8 cellular contexts compared by ENCODE assay signal in the genomic region with DNA sequence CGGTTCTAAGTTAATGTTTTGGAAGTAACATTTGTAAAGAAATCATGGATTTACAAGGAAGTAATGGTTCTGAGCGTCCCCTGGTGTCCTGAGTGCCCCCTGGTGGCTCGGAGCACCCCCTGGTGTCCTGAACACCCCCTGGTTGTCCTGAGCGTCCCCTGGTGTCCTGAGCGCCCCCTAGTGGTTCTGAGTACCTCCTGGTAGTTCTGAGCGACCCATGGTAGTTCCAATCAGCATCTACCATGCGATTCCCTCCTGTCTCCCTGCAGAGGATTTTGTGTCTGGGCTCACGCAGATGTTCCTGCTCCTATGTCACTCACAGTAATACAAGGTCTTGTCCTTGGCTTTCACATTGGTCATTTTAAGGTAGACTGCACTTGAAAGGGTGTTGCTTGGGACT.
A peak's percentile ranks its signal among the peaks of the same experiment; 100 is the strongest.
DNase-seq lines count a peak whose midpoint lies in the region; ATAC-seq, FAIRE-seq and TF ChIP-seq lines count a peak whose summit lies in the region.

No MANE protein-coding gene starts in this region.

- POLR2A ChIA-PET in HEK293T (lab: Yijun Ruan, JAX) (no interaction called here), OCI-LY7 (lab: Charles Lee) (no interaction called here)

- peaks cover 2% of the 10 kb centered on the region for H3K4me1 Mint-ChIP-seq in activated naive CD8-positive, alpha-beta T cell treated with anti-CD3 and anti-CD28 coated beads for 36 hours

- DNase-seq in DMS53 (lab: John Stamatoyannopoulos, UW) (peak; percentile 82), HEK293T (ENCODE audit: extremely low spot score) (no peak), OCI-LY7 (ENCODE audit: low spot score) (peak; percentile 84), small intestine (peak; percentile 37)
- peak; percentile 77 for DNase-seq in activated naive CD8-positive, alpha-beta T cell treated with anti-CD3 and anti-CD28 coated beads for 36 hours

- no peak for ATAC-seq in HG03280 (IDR thresholded peaks at IDR 0.05; ENCODE audit: unreplicated experiment)
- no peak for ATAC-seq in HG03565 (IDR thresholded peaks at IDR 0.05; ENCODE audit: unreplicated experiment)
- no peak for ATAC-seq in HG03520 (IDR thresholded peaks at IDR 0.05; ENCODE audit: unreplicated experiment)

- no peak overlapping the region for H3K4me3 ChIP-seq in OCI-LY7 (ENCODE audit: low read depth, low read length, poor library complexity, severe bottlenecking)
- H3K4me3 ChIP-seq in small intestine (ENCODE audit: low read depth in 1 of 2, low read length in 2 of 2), result no peak overlapping the region

- H3K9me3 Mint-ChIP-seq in activated naive CD8-positive, alpha-beta T cell treated with anti-CD3 and anti-CD28 coated beads for 36 hours, result no peaks in the 10 kb centered on the region

- CTCF ChIA-PET in HEK293T (lab: Yijun Ruan, JAX) (no interaction called here), OCI-LY7 (lab: Charles Lee; ENCODE audit: unreplicated experiment) (no interaction called here)

- H3K36me3 Mint-ChIP-seq in activated naive CD8-positive, alpha-beta T cell treated with anti-CD3 and anti-CD28 coated beads for 36 hours, result no peaks in the 10 kb centered on the region

- no peaks in the 10 kb centered on the region for H4K20me1 ChIP-seq in OCI-LY7 (ENCODE audit: insufficient read depth, low read length)

- no peak overlapping the region for H3K4me3 Mint-ChIP-seq in activated naive CD8-positive, alpha-beta T cell treated with anti-CD3 and anti-CD28 coated beads for 36 hours

- no peaks in the 10 kb centered on the region for H3K9me2 ChIP-seq in OCI-LY7 (ENCODE audit: insufficient read depth, low read length)

- H3K36me3 ChIP-seq in OCI-LY7 (ENCODE audit: insufficient read depth, low read length) (no peaks in the 10 kb centered on the region), small intestine (ENCODE audit: control insufficient read depth in 2 of 2, insufficient read depth in 2 of 2, low read length in 2 of 2) (no peaks in the 10 kb centered on the region)

- H3K27me3 Mint-ChIP-seq in activated naive CD8-positive, alpha-beta T cell treated with anti-CD3 and anti-CD28 coated beads for 36 hours, result peaks cover 50% of the 10 kb centered on the region

- H3K9me3 ChIP-seq in OCI-LY7 (ENCODE audit: low read length) (peaks cover 21% of the 10 kb centered on the region), small intestine (ENCODE audit: control insufficient read depth, low read depth) (no peaks in the 10 kb centered on the region)

- no peaks in the 10 kb centered on the region for H3K27me3 ChIP-seq in small intestine (ENCODE audit: control insufficient read depth in 2 of 2, insufficient read depth in 2 of 2, low read length in 2 of 2)

- H3K27ac ChIP-seq in OCI-LY7 (ENCODE audit: low read depth, low read length, poor library complexity, severe bottlenecking), result no peak overlapping the region
- H3K27ac ChIP-seq in small intestine (ENCODE audit: low read depth in 1 of 2, low read length in 1 of 2), result no peak overlapping the region

- no peak overlapping the region for H2AFZ ChIP-seq in OCI-LY7 (ENCODE audit: low read length)

- no peak overlapping the region for H3K27ac Mint-ChIP-seq in activated naive CD8-positive, alpha-beta T cell treated with anti-CD3 and anti-CD28 coated beads for 36 hours

- no peaks in the 10 kb centered on the region for H3K79me2 ChIP-seq in OCI-LY7 (ENCODE audit: insufficient read depth, low read depth, low read length)

- 47 to 50% (median 49%) methylated on average over 8 of the region's 8 CpGs for WGBS in small intestine, 3 donors

- intact Hi-C loops in OCI-LY7 (cut with micrococcal nuclease; ENCODE audit: unreplicated experiment), result no loop called here

- FAIRE-seq in small intestine (lab: Jason Lieb, UNC), result no peak

- BruUV-seq in OCI-LY7 (replicated peaks; lab: Mats Ljungman, UMichigan), result no TSS peak

- H3K4me1 ChIP-seq in OCI-LY7 (ENCODE audit: insufficient read depth, low read length, poor library complexity, severe bottlenecking), result peaks cover 44% of the 10 kb centered on the region
- H3K4me1 ChIP-seq in small intestine (ENCODE audit: control insufficient read depth in 2 of 2, insufficient read depth in 1 of 2, low read depth in 1 of 2, low read length in 1 of 2), result no peaks in the 10 kb centered on the region

- H3K4me2 ChIP-seq in OCI-LY7 (ENCODE audit: low read length), result no peak overlapping the region

- TF ChIP-seq CTCF in OCI-LY7 (conservative IDR thresholded peaks at IDR 0.05; ENCODE audit: low read length), result peak; percentile 92

TF ChIP-seq in HEK293T, 16 proteins besides CTCF, POLR2A, EP300 and RAD21:
- TF ChIP-seq PKNOX1 (IDR thresholded peaks at IDR 0.05), result peak; percentile 77
- no peak for TF ChIP-seq ELF4 (IDR thresholded peaks at IDR 0.05)
